24 cellular contexts compared by ENCODE assay signal in genomic region chr12:1497161-1497560, GRCh38.
"Had no signal": no experiment of that assay in that cellular context is flagged by ENCODE, and none has a peak within 500 bp of the region (broad histone marks: within the 10 kb centered on the region; RNA-seq: fewer than 3 reads in every experiment).

No MANE protein-coding gene starts in this region.

- H3K4me1 Mint-ChIP-seq: activated CD4-positive, alpha-beta T cell treated with anti-CD3 and anti-CD28 coated beads, Interleukin-2, amount 10 ng/mL, durations not matched to agents 7 days and 5 days; activated CD8-positive, alpha-beta memory T cell treated with anti-CD3 and anti-CD28 coated beads, Interleukin-2, amount 10 ng/mL, durations not matched to agents 7 days and 5 days; activated naive CD4-positive, alpha-beta T cell treated with anti-CD3 and anti-CD28 coated beads, Interleukin-2, amount 10 ng/mL, durations not matched to agents 7 days and 5 days; stimulated activated memory B cell treated with anti-CD40 and anti-IgM and Interleukin-4, amounts not matched to agents 10 μg/mL and 1 μg/mL and 100 μg/mL, for 72 hours; T-cell had no signal

- H3K4me2 ChIP-seq: smooth muscle cell had no signal

- H3K36me3 ChIP-seq: cardiac muscle cell, right lobe of liver, WERI-Rb-1 had no signal

- H3K4me1 ChIP-seq: right lobe of liver, testis had no signal

- H3K9me3 Mint-ChIP-seq: activated CD4-positive, alpha-beta T cell treated with anti-CD3 and anti-CD28 coated beads, Interleukin-2, amount 10 ng/mL, durations not matched to agents 7 days and 5 days; activated CD8-positive, alpha-beta T cell treated with anti-CD3 and anti-CD28 coated beads for 36 hours; activated naive CD4-positive, alpha-beta T cell treated with anti-CD3 and anti-CD28 coated beads, Interleukin-2, amount 10 ng/mL, durations not matched to agents 7 days and 5 days; nephron; stimulated activated memory B cell treated with anti-CD40 and anti-IgM and Interleukin-4, amounts not matched to agents 10 μg/mL and 1 μg/mL and 100 μg/mL, for 72 hours; T-cell; T-helper 2 cell treated with Interferon-gamma antibody and Interleukin-4, amounts not matched to agents 5 μg/mL and 100 μg/mL, for 36 hours had no signal

- ATAC-seq: activated CD8-positive, alpha-beta memory T cell treated with anti-CD3 and anti-CD28 coated beads, Interleukin-2, amount 10 ng/mL, durations not matched to agents 7 days and 5 days; activated CD8-positive, alpha-beta T cell treated with anti-CD3 and anti-CD28 coated beads for 36 hours; right lobe of liver; stimulated activated memory B cell treated with anti-CD40 and anti-IgM and Interleukin-4, amounts not matched to agents 10 μg/mL and 1 μg/mL and 100 μg/mL, for 72 hours; T-cell had no signal

- H3K36me3 Mint-ChIP-seq: activated CD8-positive, alpha-beta memory T cell treated with anti-CD3 and anti-CD28 coated beads, Interleukin-2, amount 10 ng/mL, durations not matched to agents 7 days and 5 days; activated naive CD4-positive, alpha-beta T cell treated with anti-CD3 and anti-CD28 coated beads, Interleukin-2, amount 10 ng/mL, durations not matched to agents 7 days and 5 days had no signal

- H3K9me3 ChIP-seq: esophagus muscularis mucosa, left ventricle myocardium inferior, right lobe of liver, stomach, testis, upper lobe of left lung had no signal

- H3K27me3 Mint-ChIP-seq: activated CD4-positive, alpha-beta T cell treated with anti-CD3 and anti-CD28 coated beads, Interleukin-2, amount 10 ng/mL, durations not matched to agents 7 days and 5 days; activated CD8-positive, alpha-beta T cell treated with anti-CD3 and anti-CD28 coated beads for 36 hours had no signal

- H3K27ac ChIP-seq: left ventricle myocardium inferior, right lobe of liver, testis, WERI-Rb-1 had no signal

- H3K27me3 ChIP-seq: cardiac muscle cell, esophagus muscularis mucosa, right lobe of liver, stomach, testis, upper lobe of left lung had no signal

- H3K4me3 ChIP-seq: cardiac muscle cell, right lobe of liver, smooth muscle cell, testis had no signal

- H3K27ac Mint-ChIP-seq: activated CD4-positive, alpha-beta T cell treated with anti-CD3 and anti-CD28 coated beads, Interleukin-2, amount 10 ng/mL, durations not matched to agents 7 days and 5 days; activated CD8-positive, alpha-beta memory T cell treated with anti-CD3 and anti-CD28 coated beads, Interleukin-2, amount 10 ng/mL, durations not matched to agents 7 days and 5 days; activated CD8-positive, alpha-beta T cell treated with anti-CD3 and anti-CD28 coated beads for 36 hours; activated naive CD4-positive, alpha-beta T cell treated with anti-CD3 and anti-CD28 coated beads, Interleukin-2, amount 10 ng/mL, durations not matched to agents 7 days and 5 days; stimulated activated memory B cell treated with anti-CD40 and anti-IgM and Interleukin-4, amounts not matched to agents 10 μg/mL and 1 μg/mL and 100 μg/mL, for 72 hours; T-cell; T-helper 2 cell treated with Interferon-gamma antibody and Interleukin-4, amounts not matched to agents 5 μg/mL and 100 μg/mL, for 36 hours had no signal

- H3K4me3 Mint-ChIP-seq: activated CD4-positive, alpha-beta T cell treated with anti-CD3 and anti-CD28 coated beads, Interleukin-2, amount 10 ng/mL, durations not matched to agents 7 days and 5 days; activated CD8-positive, alpha-beta memory T cell treated with anti-CD3 and anti-CD28 coated beads, Interleukin-2, amount 10 ng/mL, durations not matched to agents 7 days and 5 days; activated CD8-positive, alpha-beta T cell treated with anti-CD3 and anti-CD28 coated beads for 36 hours; activated naive CD4-positive, alpha-beta T cell treated with anti-CD3 and anti-CD28 coated beads, Interleukin-2, amount 10 ng/mL, durations not matched to agents 7 days and 5 days; nephron; stimulated activated memory B cell treated with anti-CD40 and anti-IgM and Interleukin-4, amounts not matched to agents 10 μg/mL and 1 μg/mL and 100 μg/mL, for 72 hours; T-cell; T-helper 2 cell treated with Interferon-gamma antibody and Interleukin-4, amounts not matched to agents 5 μg/mL and 100 μg/mL, for 36 hours had no signal

- DNase-seq: activated CD4-positive, alpha-beta T cell treated with anti-CD3 and anti-CD28 coated beads, Interleukin-2, amount 10 ng/mL, durations not matched to agents 7 days and 5 days; activated CD4-positive, CD25-positive, alpha-beta regulatory T cell treated with anti-CD3 and anti-CD28 coated beads, Interleukin-2, amount 50 U/mL, for 72 hours; activated CD8-positive, alpha-beta memory T cell treated with anti-CD3 and anti-CD28 coated beads, Interleukin-2, amount 10 ng/mL, durations not matched to agents 7 days and 5 days; activated CD8-positive, alpha-beta T cell treated with anti-CD3 and anti-CD28 coated beads for 36 hours; activated effector memory CD4-positive, alpha-beta T cell treated with anti-CD3 and anti-CD28 coated beads, Interleukin-2, amount 50 U/mL, for 16 hours; activated naive CD4-positive, alpha-beta T cell treated with anti-CD3 and anti-CD28 coated beads, Interleukin-2, amount 10 ng/mL, durations not matched to agents 7 days and 5 days; activated T-cell treated with anti-CD3 and anti-CD28 coated beads for 4 hours; effector memory CD4-positive, alpha-beta T cell; hippocampal formation; left ventricle myocardium inferior; midbrain; right lobe of liver; stimulated activated CD4-positive, alpha-beta T cell treated with anti-CD3 and anti-CD28 coated beads, Interleukin-15, amount 100 ng/mL, for 24 hours; stomach; T-cell; testis; upper lobe of left lung; WERI-Rb-1 had no signal
